9 cellular contexts compared by ENCODE assay signal in genomic region chr3:119322523-119323400, GRCh38. TPM values are rescaled to one million over a fixed set of nuclear protein-coding genes. Genes with fewer than 3 reads are reported as not detected.
DNase-seq lines count a peak whose midpoint lies in the region; ATAC-seq, FAIRE-seq and TF ChIP-seq lines count a peak whose summit lies in the region.
"Had no signal": no experiment of that assay in that cellular context is flagged by ENCODE, and none has a peak within 500 bp of the region (broad histone marks: within the 10 kb centered on the region; RNA-seq: fewer than 3 reads in every experiment).

No MANE protein-coding gene starts in this region.

- intact Hi-C loops in HepG2 (cut with micrococcal nuclease; ENCODE audit: unreplicated experiment): no loop called here

- H3K9me3 ChIP-seq in BE2C (no peaks in the 10 kb centered on the region), HepG2 (ENCODE audit: low read length) (no peaks in the 10 kb centered on the region)

- POLR2A ChIA-PET in HepG2 (lab: Yijun Ruan, JAX): interaction anchor here (1.0 to 1.5 kb wide), 3 partner anchors 82 to 176 kb away, joined by 3 to 7 read pairs (median 4); partner anchors contain the start of genes B4GALT4, TIMMDC1 and TMEM39A

- no peaks in the 10 kb centered on the region for H3K27me3 ChIP-seq in BE2C
- peaks cover 0 to 10% of the 10 kb centered on the region in 2 experiments; a peak in 4 of 5 replicates for H3K27me3 ChIP-seq in HepG2 (ENCODE audit: control insufficient read depth in 1 of 2, insufficient read depth in 2 of 2, low read length in 2 of 2)

- H3K4me3 ChIP-seq in BE2C (ENCODE audit: low read depth, low read length) (peak overlapping the region; percentile 81), coronary artery (peak overlapping the region; percentile 93), HepG2 (replicated peaks in 1 of 3; ENCODE audit: insufficient read depth in 1 of 3, low read depth in 2 of 3, low read length in 3 of 3) (peak overlapping the region; percentile 55 to 76 (median 59))

- ATAC-seq in HG03354 (IDR thresholded peaks at IDR 0.05; ENCODE audit: poor library complexity, severe bottlenecking, unreplicated experiment) (peak; percentile 88), HepG2 (peak; percentile 91)

- H3K27ac ChIP-seq in coronary artery (peak overlapping the region; percentile 87 to 98), HepG2 (ENCODE audit: extremely low read length, insufficient read depth, low read length) (no peak overlapping the region)

- H3K79me2 ChIP-seq in HepG2 (ENCODE audit: insufficient read depth, low read length): no peaks in the 10 kb centered on the region

- H3K36me3 ChIP-seq in BE2C (no peaks in the 10 kb centered on the region), HepG2 (replicated peaks in 1 of 2; ENCODE audit: control insufficient read depth in 1 of 2, insufficient read depth in 2 of 2, low read length in 2 of 2) (no peaks in the 10 kb centered on the region)

- no TSS peak for BruUV-seq in HepG2 (replicated peaks; lab: Mats Ljungman, UMichigan)

- H3K4me1 ChIP-seq in BE2C (peaks cover 5% of the 10 kb centered on the region), HepG2 (ENCODE audit: insufficient read depth, low read length) (peaks cover 13% of the 10 kb centered on the region)

- peak; percentile 5; the same call in 1 of the 2 replicates for TF ChIP-seq CTCF in BE2C (IDR thresholded peaks at IDR 0.05; ENCODE audit: low read depth, low read length)
- no peak for TF ChIP-seq CTCF in coronary artery (IDR thresholded peaks at IDR 0.05)
- peak; percentile 40; the same call in 1 of the 2 replicates for TF ChIP-seq CTCF in HepG2 (CRISPR knock-in tag; IDR thresholded peaks at IDR 0.05)

- in situ Hi-C loops in HepG2 (cut with HindIII; ENCODE audit: extremely low pct_ligation_motif_present, low pct_unique_long_range_greater_than_20kb): no loop called here

- TF ChIP-seq RAD21 in HepG2 (CRISPR knock-in tag; IDR thresholded peaks at IDR 0.05): no peak

- CTCF ChIA-PET in HepG2 (lab: Yijun Ruan, JAX; ENCODE audit: low intra/inter-chr PET ratio, low total read pairs): no interaction called here

- WGBS in HepG2 (ENCODE audit: low lambda C conversion rate): 4% methylated on average over 12 of the region's 84 CpGs

- peak overlapping the region; percentile 56; the same call in 1 of the 2 replicates for H3K9ac ChIP-seq in HepG2 (ENCODE audit: insufficient read depth, low read depth, low read length)

- no peaks in the 10 kb centered on the region for H4K20me1 ChIP-seq in HepG2 (ENCODE audit: insufficient read depth, low read length)

- no peak for FAIRE-seq in HepG2 (lab: Jason Lieb, UNC)
- FAIRE-seq: colon had no signal

- H2AFZ ChIP-seq in HepG2 (ENCODE audit: low read length): peak overlapping the region; percentile 31

- TF ChIP-seq EP300 in HepG2 (IDR thresholded peaks at IDR 0.05; ENCODE audit: low read depth in 2 of 2, low read length in 2 of 2) (no peak), HepG2 (CRISPR knock-in tag; IDR thresholded peaks at IDR 0.05; ENCODE audit: borderline replicate concordance) (no peak)

- DNase-seq in BE2C (peak; percentile 89), NCI-H524 treated with DMSO at 0.1 percent for 48 hours (lab: John Stamatoyannopoulos, UW) (peak; percentile 62), coronary artery (ENCODE audit: low spot score) (peak; percentile 91), HepG2 (ENCODE audit: low spot score) (peak; percentile 56)
- peak; percentile 97 for DNase-seq in activated CD4-positive, alpha-beta T cell treated with anti-CD3 and anti-CD28 coated beads for 48 hours
- peak; percentile 96 for DNase-seq in stimulated activated CD4-positive, alpha-beta T cell treated with anti-CD3 and anti-CD28 coated beads, Interleukin-4, amount 100 ng/mL, for 1 hour

- peak overlapping the region; percentile 99 for H3K4me2 ChIP-seq in HepG2 (ENCODE audit: low read depth, low read length)

- TF ChIP-seq POLR2A in GM19099 (IDR thresholded peaks at IDR 0.05; ENCODE audit: extremely low read depth, insufficient read length, low read depth) (peak; percentile 77), HepG2 (IDR thresholded peaks at IDR 0.05; ENCODE audit: insufficient read depth in 1 of 2, low read depth in 2 of 2, low read length in 2 of 2) (no peak)

TF ChIP-seq in HepG2, 621 proteins besides CTCF, POLR2A, EP300 and RAD21 (continues in another document):
- TF ChIP-seq ZMYM3 (CRISPR knock-in tag; IDR thresholded peaks at IDR 0.05) (peak; percentile 37; the same call in 1 of the 2 replicates), ZNF782 (CRISPR knock-in tag; IDR thresholded peaks at IDR 0.05; ENCODE audit: borderline replicate concordance) (0 out of 2 replicates have a peak, but pooled peaks have one; percentile 11), RARA (CRISPR knock-in tag; IDR thresholded peaks at IDR 0.05) (peak; percentile 53), PATZ1 (CRISPR knock-in tag; IDR thresholded peaks at IDR 0.05) (peak; percentile 53; the same call in 1 of the 2 replicates), ZNF205 (CRISPR knock-in tag; IDR thresholded peaks at IDR 0.05) (no peak), ZNF800 (CRISPR knock-in tag; IDR thresholded peaks at IDR 0.05) (peak; percentile 62; the same call in 1 of the 2 replicates), RBFOX2 (IDR thresholded peaks at IDR 0.05; ENCODE audit: low read depth, low read length) (peak; percentile 31; the same call in 1 of the 2 replicates), ZFYVE20 (CRISPR knock-in tag; IDR thresholded peaks at IDR 0.05; ENCODE audit: borderline replicate concordance, low read depth) (no peak), CENPX (CRISPR knock-in tag; IDR thresholded peaks at IDR 0.05) (no peak), RFXAP (CRISPR knock-in tag; IDR thresholded peaks at IDR 0.05; ENCODE audit: borderline replicate concordance) (peak; percentile 31; the same call in 1 of the 2 replicates), ZNF232 (CRISPR knock-in tag; IDR thresholded peaks at IDR 0.05; ENCODE audit: borderline replicate concordance) (no peak), ZNF350 (CRISPR knock-in tag; IDR thresholded peaks at IDR 0.05; ENCODE audit: borderline replicate concordance, low read depth) (peak; percentile 56; the same call in 1 of the 2 replicates), GATAD1 (CRISPR knock-in tag; IDR thresholded peaks at IDR 0.05) (peak; percentile 16; the same call in 1 of the 2 replicates)

RNA-seq across cellular contexts. Expression of gene ARHGAP31, which starts 28.6 kb away (rescaled TPM):
- 2.5 TPM for polyA plus RNA-seq in BE2C (2012; ENCODE audit: insufficient read depth, insufficient read length, low read depth)
- not detected in 2 replicates for total RNA-seq in HepG2 (2016; rRNA removed; fragmentation: Illumina TruSeq; extraction: Trizol)
- not detected in 2 replicates for total RNA-seq in HepG2 (2016; cell fraction: cytosol; rRNA removed; fragmentation: Illumina TruSeq; extraction: Trizol; ENCODE audit: low read depth)
- not detected in 2 replicates for total RNA-seq in HepG2 (2016; cell fraction: insoluble cytoplasmic fraction; rRNA removed; fragmentation: Illumina TruSeq; extraction: Trizol)
- total RNA-seq in HepG2 (2016; cell fraction: membrane; rRNA removed; fragmentation: Illumina TruSeq; extraction: Trizol): not detected in 2 replicates
- not detected in 2 replicates for total RNA-seq in HepG2 (2016; cell fraction: nucleus; rRNA removed; fragmentation: Illumina TruSeq; extraction: Trizol)
- polyA plus RNA-seq in HepG2 (2011; rRNA removed): not detected in 2 replicates
- polyA plus RNA-seq in HepG2 (2011; cell fraction: cytosol; rRNA removed): under 0.01 TPM in 1 of 2 replicates, not detected in the other
- not detected in 2 replicates for polyA plus RNA-seq in HepG2 (2011; cell fraction: nucleus; rRNA removed)
- 0.04 and 0.09 TPM in 2 replicates for polyA plus RNA-seq in HepG2 (2012)
- polyA plus RNA-seq in HepG2 (2016; cell fraction: cytosol; fragmentation: Illumina TruSeq; extraction: Trizol; ENCODE audit: low read depth): not detected in 2 replicates
- polyA plus RNA-seq in HepG2 (2016; cell fraction: insoluble cytoplasmic fraction; fragmentation: Illumina TruSeq; extraction: Trizol; ENCODE audit: low read depth): not detected in 2 replicates
- polyA plus RNA-seq in HepG2 (2016; cell fraction: membrane; fragmentation: Illumina TruSeq; extraction: Trizol; ENCODE audit: low read depth): not detected in 2 replicates
- not detected in 2 replicates for polyA plus RNA-seq in HepG2 (2016; cell fraction: nucleus; fragmentation: Illumina TruSeq; extraction: Trizol; ENCODE audit: insufficient read depth, low read depth)
- 0.12 TPM in 1 of 2 replicates, not detected in the other for polyA minus RNA-seq in HepG2 (2011; rRNA and poly(A)+ RNA removed; ENCODE audit: low replicate concordance)
- polyA minus RNA-seq in HepG2 (2011; cell fraction: cytosol; rRNA and poly(A)+ RNA removed): not detected in 2 replicates
- polyA minus RNA-seq in HepG2 (2011; cell fraction: nucleus; rRNA and poly(A)+ RNA removed): not detected in 2 replicates
